In genomic region chr2:235813398-235813797, GRCh38 we compare ENCODE assay signal across 9 cellular contexts.
"Had no signal": no experiment of that assay in that cellular context is flagged by ENCODE, and none has a peak within 500 bp of the region (broad histone marks: within the 10 kb centered on the region; RNA-seq: fewer than 3 reads in every experiment).

No MANE protein-coding gene starts in this region.

- DNase-seq: GM23248, GOT3, H7, HFFc6 had no signal

- H3K36me3 Mint-ChIP-seq: IgD-negative memory B cell had no signal

- H3K9me3 ChIP-seq: HAP-1 had no signal

- ATAC-seq: HCT116, HepG2 had no signal

- H3K27me3 Mint-ChIP-seq: IgD-negative memory B cell had no signal

- H3K4me3 ChIP-seq: GM23248, HAP-1 had no signal

- H3K27ac ChIP-seq: GM23248, HL-60 had no signal

- H3K27ac Mint-ChIP-seq: HFFc6, IgD-negative memory B cell had no signal

- H3K4me1 Mint-ChIP-seq: IgD-negative memory B cell had no signal

- H3K4me3 Mint-ChIP-seq: HFFc6, IgD-negative memory B cell had no signal

- H3K9me3 Mint-ChIP-seq: HFFc6 had no signal

- H3K4me1 ChIP-seq: HAP-1 had no signal
